Comparison of ENCODE assay signal across 25 cellular contexts in genomic region chr1:37633040-37633949, GRCh38. TPM values are rescaled to one million over a fixed set of nuclear protein-coding genes. Genes with fewer than 3 reads are reported as not detected.
DNase-seq lines count a peak whose midpoint lies in the region; ATAC-seq and TF ChIP-seq lines count a peak whose summit lies in the region.
"Had no signal": no experiment of that assay in that cellular context is flagged by ENCODE, and none has a peak within 500 bp of the region (broad histone marks: within the 10 kb centered on the region; RNA-seq: fewer than 3 reads in every experiment).

No MANE protein-coding gene starts in this region.

- no peaks in the 10 kb centered on the region for H3K9me3 Mint-ChIP-seq in activated naive CD4-positive, alpha-beta T cell treated with anti-CD3 and anti-CD28 coated beads, Interleukin-2, amount 50 U/mL, for 24 hours
- H3K9me3 Mint-ChIP-seq in neural progenitor cell = peaks cover 2% of the 10 kb centered on the region
- H3K9me3 Mint-ChIP-seq: activated T-helper 2 cell treated with anti-CD3 and anti-CD28 coated beads, Interferon-gamma antibody, Interleukin-2, Interleukin-4, amounts not matched to agents 10 μg/mL and 5 μg/mL and 100 μg/mL, durations not matched to agents 14 hours and 24 hours and 36 hours had no signal

- no peaks in the 10 kb centered on the region for H3K79me2 ChIP-seq in neural progenitor cell (ENCODE audit: low read depth)
- H3K79me2 ChIP-seq in osteoblast (ENCODE audit: insufficient read depth, low read length) = no peaks in the 10 kb centered on the region

- peaks cover 62% of the 10 kb centered on the region for H3F3A ChIP-seq in neural progenitor cell (ENCODE audit: low read depth)

- H4K20me1 ChIP-seq in neural progenitor cell (ENCODE audit: low read depth) = peaks cover 57% of the 10 kb centered on the region
- H4K20me1 ChIP-seq in osteoblast (ENCODE audit: insufficient read depth, low read length) = no peaks in the 10 kb centered on the region

- H2AFZ ChIP-seq in neural progenitor cell (replicated peaks) (no peak overlapping the region), osteoblast (ENCODE audit: low read length) (no peak overlapping the region)

- DNase-seq in activated naive CD4-positive, alpha-beta T cell treated with Interleukin-2 at 50 U/mL for 16 hours = no peak
- no peak for DNase-seq in esophagus squamous epithelium (lab: John Stamatoyannopoulos, UW)
- DNase-seq in neural progenitor cell (ENCODE audit: low spot score) = peak; percentile 46
- DNase-seq in osteoblast (ENCODE audit: insufficient read length, low spot score, missing footprints) = no peak
- no peak for DNase-seq in SW 1271 (lab: John Stamatoyannopoulos, UW)
- DNase-seq: activated CD4-positive, alpha-beta T cell treated with anti-CD3 and anti-CD28 coated beads for 1 hour; foreskin keratinocyte; HCEC 1CT; left colon; MV-4-11; NCI-H1930; NCI-H345; right lobe of liver; stimulated activated naive CD4-positive, alpha-beta T cell treated with Interleukin-2 at 50 U/mL for 16 hours; T1000 had no signal

- no peak overlapping the region for H3K9ac ChIP-seq in neural progenitor cell
- H3K9ac ChIP-seq: BLaER1, SK-N-SH had no signal

- H3K27ac ChIP-seq in esophagus squamous epithelium (no peak overlapping the region), neural progenitor cell (no peak overlapping the region), urinary bladder (ENCODE audit: low read depth) (no peak overlapping the region), osteoblast (ENCODE audit: low read depth, low read length) (no peak overlapping the region)
- H3K27ac ChIP-seq: BLaER1, foreskin keratinocyte, right lobe of liver had no signal

- peak overlapping the region in 3 of 4 donors; percentile 38 to 68 (median 44) for H3K4me3 ChIP-seq in esophagus squamous epithelium
- H3K4me3 ChIP-seq in neural progenitor cell = peak overlapping the region; percentile 52
- peak overlapping the region; percentile 51 for H3K4me3 ChIP-seq in urinary bladder (ENCODE audit: low read depth, low read length)
- no peak overlapping the region for H3K4me3 ChIP-seq in osteoblast (ENCODE audit: insufficient read depth, low read length)
- H3K4me3 ChIP-seq: BLaER1, right lobe of liver had no signal

- ATAC-seq in GM19395 (IDR thresholded peaks at IDR 0.05; ENCODE audit: unreplicated experiment) = no peak
- ATAC-seq: left colon had no signal

- H3K4me3 Mint-ChIP-seq in activated naive CD4-positive, alpha-beta T cell treated with anti-CD3 and anti-CD28 coated beads, Interleukin-2, amount 50 U/mL, for 24 hours = peak overlapping the region; percentile 15
- peak overlapping the region; percentile 94 for H3K4me3 Mint-ChIP-seq in neural progenitor cell

- H3K36me3 ChIP-seq in esophagus squamous epithelium (no peaks in the 10 kb centered on the region), neural progenitor cell (no peaks in the 10 kb centered on the region), urinary bladder (ENCODE audit: insufficient read depth) (no peaks in the 10 kb centered on the region), osteoblast (ENCODE audit: insufficient read depth, low read length) (no peaks in the 10 kb centered on the region)
- H3K36me3 ChIP-seq: BLaER1, right lobe of liver had no signal

- H3K27ac Mint-ChIP-seq in activated naive CD4-positive, alpha-beta T cell treated with anti-CD3 and anti-CD28 coated beads, Interleukin-2, amount 50 U/mL, for 24 hours = no peak overlapping the region
- peak overlapping the region; percentile 94 for H3K27ac Mint-ChIP-seq in neural progenitor cell
- H3K27ac Mint-ChIP-seq: activated T-helper 2 cell treated with anti-CD3 and anti-CD28 coated beads, Interferon-gamma antibody, Interleukin-2, Interleukin-4, amounts not matched to agents 10 μg/mL and 5 μg/mL and 100 μg/mL, durations not matched to agents 14 hours and 24 hours and 36 hours had no signal

- WGBS in esophagus squamous epithelium, 2 donors = 6 to 18% methylated on average over 9 to 11 of the region's 31 CpGs
- 4% methylated on average over 31 of the region's 31 CpGs for WGBS in urinary bladder

- TF ChIP-seq CTCF in esophagus squamous epithelium (IDR thresholded peaks at IDR 0.05) (no peak), neural progenitor cell (IDR thresholded peaks at IDR 0.05) (no peak), osteoblast (IDR thresholded peaks at IDR 0.05; ENCODE audit: extremely low read depth, low read depth, low read length) (no peak)

- no peaks in the 10 kb centered on the region for H3K36me3 Mint-ChIP-seq in activated naive CD4-positive, alpha-beta T cell treated with anti-CD3 and anti-CD28 coated beads, Interleukin-2, amount 50 U/mL, for 24 hours
- H3K36me3 Mint-ChIP-seq in neural progenitor cell = peaks cover 4% of the 10 kb centered on the region

- H3K9me3 ChIP-seq in esophagus squamous epithelium = no peaks in the 10 kb centered on the region
- no peaks in the 10 kb centered on the region for H3K9me3 ChIP-seq in neural progenitor cell (ENCODE audit: low read depth)
- no peaks in the 10 kb centered on the region for H3K9me3 ChIP-seq in osteoblast (ENCODE audit: low read depth, low read length)
- H3K9me3 ChIP-seq: BLaER1, right lobe of liver, SK-N-SH had no signal

- no peak for TF ChIP-seq POLR2A in esophagus squamous epithelium (IDR thresholded peaks at IDR 0.05)

- peaks cover 5% of the 10 kb centered on the region for H3K4me1 Mint-ChIP-seq in activated naive CD4-positive, alpha-beta T cell treated with anti-CD3 and anti-CD28 coated beads, Interleukin-2, amount 50 U/mL, for 24 hours
- peaks cover 68% of the 10 kb centered on the region for H3K4me1 Mint-ChIP-seq in neural progenitor cell

- H3K4me1 ChIP-seq in esophagus squamous epithelium = peaks cover 6 to 29% (median 10%) of the 10 kb centered on the region in 3 donors
- peaks cover 56% of the 10 kb centered on the region for H3K4me1 ChIP-seq in neural progenitor cell
- peaks cover 2% of the 10 kb centered on the region for H3K4me1 ChIP-seq in urinary bladder (ENCODE audit: insufficient read depth)
- H3K4me1 ChIP-seq in osteoblast (ENCODE audit: insufficient read depth, low read length) = no peaks in the 10 kb centered on the region
- H3K4me1 ChIP-seq: foreskin keratinocyte had no signal

- intact Hi-C loops in esophagus squamous epithelium (cut with DNase I) = no loop called here

- H3K27me3 ChIP-seq in esophagus squamous epithelium (peaks cover 15 to 100% (median 32%) of the 10 kb centered on the region in 4 donors), neural progenitor cell (peaks cover 100% of the 10 kb centered on the region), osteoblast (ENCODE audit: insufficient read depth, low read length) (peaks cover 68% of the 10 kb centered on the region)

- H3K27me3 Mint-ChIP-seq in activated naive CD4-positive, alpha-beta T cell treated with anti-CD3 and anti-CD28 coated beads, Interleukin-2, amount 50 U/mL, for 24 hours = peaks cover 56% of the 10 kb centered on the region
- peaks cover 53% of the 10 kb centered on the region for H3K27me3 Mint-ChIP-seq in neural progenitor cell (ENCODE audit: insufficient read depth, low read depth)

- H3K4me2 ChIP-seq in neural progenitor cell (peak overlapping the region; percentile 90), osteoblast (ENCODE audit: insufficient read depth, low read length) (no peak overlapping the region)
- H3K4me2 ChIP-seq: BLaER1, SK-N-SH had no signal

RNA-seq across cellular contexts. Expression of gene RSPO1, which starts 1.4 kb away (rescaled TPM):
- 1 to 10 TPM in 2 of 4 donors, under 1 TPM in 2; 0.49 to 6.1 (median 2.4) TPM for total RNA-seq in esophagus squamous epithelium
- 0.67 and 0.93 TPM in 2 replicates for total RNA-seq in neural progenitor cell (ENCODE audit: low replicate concordance)
- total RNA-seq in urinary bladder = 0.21 TPM
- polyA plus RNA-seq in urinary bladder = 2.2 TPM
- 0.36 TPM in 1 of 2 replicates, not detected in the other for total RNA-seq in osteoblast
- total RNA-seq: activated CD8-positive, alpha-beta memory T cell treated with anti-CD3 and anti-CD28 coated beads for 36 hours; activated T-helper 2 cell treated with anti-CD3 and anti-CD28 coated beads, Interferon-gamma antibody, Interleukin-2, Interleukin-4, amounts not matched to agents 10 μg/mL and 5 μg/mL and 100 μg/mL, durations not matched to agents 14 hours and 24 hours and 36 hours; bronchial epithelial cell; foreskin keratinocyte; mononuclear cell; right lobe of liver; RPMI7951 had no signal
- polyA plus RNA-seq: foreskin keratinocyte had no signal

RNA-seq across cellular contexts. Expression of gene GNL2, which starts 37.6 kb away (rescaled TPM):
- total RNA-seq in esophagus squamous epithelium (10 to 100 TPM; 27.5 to 53.2 (median 37.1) TPM), neural progenitor cell (ENCODE audit: low replicate concordance) (48.9 and 67.1 TPM in 2 replicates), urinary bladder (68.2 TPM), osteoblast (46.7 and 54.5 TPM in 2 replicates)
- 27.1 TPM for polyA plus RNA-seq in urinary bladder

RNA-seq across cellular contexts. Expression of gene CDCA8, which starts 59.0 kb away (rescaled TPM):
- total RNA-seq in esophagus squamous epithelium = 10 to 100 TPM in 1 of 4 donors, 1 to 10 TPM in 3; 3.4 to 15.1 (median 7.5) TPM
- total RNA-seq in neural progenitor cell (ENCODE audit: low replicate concordance) = 49.3 and 65.0 TPM in 2 replicates
- total RNA-seq in urinary bladder = 3.1 TPM
- 1.3 TPM for polyA plus RNA-seq in urinary bladder
- 1.5 and 1.8 TPM in 2 replicates for total RNA-seq in osteoblast
